Comparison of ENCODE assay signal across 16 cellular contexts in the genomic region with DNA sequence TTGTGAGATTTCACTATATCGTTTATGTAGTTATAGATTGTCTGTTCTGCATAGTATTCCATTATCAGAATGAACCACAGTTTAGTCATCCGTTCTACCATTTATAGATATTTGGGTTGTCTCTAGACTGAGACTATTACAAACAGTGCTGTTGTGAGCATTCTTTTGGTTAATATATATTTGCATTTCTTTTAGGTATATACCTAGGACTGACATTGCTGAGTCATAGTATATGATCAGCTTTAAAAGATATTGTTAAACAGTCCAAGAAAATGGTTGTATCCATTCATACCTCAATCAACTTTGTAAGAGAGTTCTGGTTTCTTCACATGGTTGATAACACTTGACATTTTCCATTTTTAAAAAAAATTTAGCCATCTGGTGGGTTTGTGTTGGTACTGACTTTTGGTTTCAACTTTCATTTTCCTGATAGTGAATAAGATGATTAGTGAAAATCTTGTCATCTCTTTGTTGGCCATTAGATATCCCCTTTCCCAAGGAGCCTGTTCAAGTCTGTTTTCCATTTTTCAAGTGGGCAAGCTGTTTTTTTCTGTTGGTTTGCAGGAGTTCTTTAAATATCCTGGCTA. TPM values are rescaled to one million over a fixed set of nuclear protein-coding genes. Genes with fewer than 3 reads are reported as not detected.
DNase-seq lines count a peak whose midpoint lies in the region; ATAC-seq, FAIRE-seq and TF ChIP-seq lines count a peak whose summit lies in the region.
"Had no signal": no experiment of that assay in that cellular context is flagged by ENCODE, and none has a peak within 500 bp of the region (broad histone marks: within the 10 kb centered on the region; RNA-seq: fewer than 3 reads in every experiment).

No MANE protein-coding gene starts in this region.

- H3K9ac ChIP-seq in MM.1S (ENCODE audit: low read length) = no peak overlapping the region
- H3K9ac ChIP-seq in K562 (ENCODE audit: insufficient read depth in 1 of 2, low read depth in 2 of 2, low read length in 2 of 2) = no peak overlapping the region

- CTCF ChIA-PET in K562 (lab: Yijun Ruan, JAX; ENCODE audit: low intra/inter-chr PET ratio) = no interaction called here

- peaks cover 30% of the 10 kb centered on the region for H3F3A ChIP-seq in MM.1S (ENCODE audit: insufficient read depth, low read length)

- H3K27me3 Mint-ChIP-seq in activated CD4-positive, alpha-beta T cell treated with anti-CD3 and anti-CD28 coated beads, Interleukin-2, amount 10 ng/mL, durations not matched to agents 24 days and 14 days = no peaks in the 10 kb centered on the region

- H3K9me1 ChIP-seq in K562 (ENCODE audit: control insufficient read depth, insufficient read depth, low read length) = no peaks in the 10 kb centered on the region

- no TSS peak for BruUV-seq in K562 (replicated peaks; lab: Mats Ljungman, UMichigan)

- H3K36me3 ChIP-seq in MM.1S (replicated peaks; ENCODE audit: insufficient read depth, low read length) = no peaks in the 10 kb centered on the region
- H3K36me3 ChIP-seq in K562 (ENCODE audit: control insufficient read depth, insufficient read depth, low read length) = no peaks in the 10 kb centered on the region
- H3K36me3 ChIP-seq: breast epithelium, upper lobe of right lung had no signal

- no peaks in the 10 kb centered on the region for H3K79me2 ChIP-seq in MM.1S (ENCODE audit: low read length)
- no peaks in the 10 kb centered on the region for H3K79me2 ChIP-seq in K562 (ENCODE audit: control insufficient read depth, insufficient read depth, low read length)

- H4K20me1 ChIP-seq in MM.1S (ENCODE audit: insufficient read depth, low read length) (no peaks in the 10 kb centered on the region), K562 (replicated peaks; ENCODE audit: control insufficient read depth, insufficient read depth, low read length) (no peaks in the 10 kb centered on the region)

- no peak overlapping the region for H3K4me3 ChIP-seq in MM.1S (ENCODE audit: low read length)
- no peak overlapping the region for H3K4me3 ChIP-seq in K562
- H3K4me3 ChIP-seq: breast epithelium, upper lobe of right lung had no signal

- TF ChIP-seq CTCF in MM.1S (IDR thresholded peaks at IDR 0.05; ENCODE audit: low read length) = peak; percentile 7; the same call in 1 of the 2 replicates
- no peak for TF ChIP-seq CTCF in K562 (IDR thresholded peaks at IDR 0.05 in 2 of 3, conservative IDR thresholded peaks at IDR 0.05 in 1 of 3; ENCODE audit: insufficient read depth in 2 of 3, low read depth in 1 of 3, low read length in 3 of 3)

- peak overlapping the region; percentile 17; the same call in 1 of the 2 replicates for H3K27ac ChIP-seq in MM.1S (ENCODE audit: low read length)
- H3K27ac ChIP-seq in K562 (ENCODE audit: extremely low read depth, low read depth, low read length) = no peak overlapping the region
- H3K27ac ChIP-seq: breast epithelium, upper lobe of right lung had no signal

- no peak for TF ChIP-seq RAD21 in K562 (CRISPR knock-in tag; conservative IDR thresholded peaks at IDR 0.05 in 1 of 2, IDR thresholded peaks at IDR 0.05 in 1 of 2)

- intact Hi-C loops in activated CD4-positive, alpha-beta T cell treated with anti-CD3 and anti-CD28 coated beads, Interleukin-2, amount 10 ng/mL, durations not matched to agents 24 days and 14 days (cut with micrococcal nuclease) = loop anchor here (2.0 to 5.0 kb wide), 3 partner anchors 14 to 259 kb away; a partner anchor contains a TSS
- intact Hi-C loops in K562 (cut with micrococcal nuclease) = no loop called here

- H3K4me2 ChIP-seq in MM.1S (ENCODE audit: low read depth, low read length) = peak overlapping the region; percentile 25
- no peak overlapping the region for H3K4me2 ChIP-seq in K562 (ENCODE audit: insufficient read depth, low read length)

- H3K27me3 ChIP-seq in MM.1S (replicated peaks; ENCODE audit: insufficient read depth, low read length) (no peaks in the 10 kb centered on the region), K562 (ENCODE audit: control insufficient read depth in 2 of 2, insufficient read depth in 2 of 2, low read length in 2 of 2) (no peaks in the 10 kb centered on the region)
- H3K27me3 ChIP-seq: breast epithelium, upper lobe of right lung had no signal

- H3K9me3 ChIP-seq in MM.1S (replicated peaks; ENCODE audit: insufficient read depth, low read length) (no peaks in the 10 kb centered on the region), K562 (replicated peaks; ENCODE audit: control insufficient read depth, insufficient read depth, low read depth, low read length) (no peaks in the 10 kb centered on the region)
- H3K9me3 ChIP-seq: breast epithelium, upper lobe of right lung had no signal

- peak; percentile 35 for ATAC-seq in GM21619 (IDR thresholded peaks at IDR 0.05; ENCODE audit: unreplicated experiment)
- no peak; the same call in 2 of the 3 replicates for ATAC-seq in K562
- ATAC-seq in SK-N-SH treated with all-trans-retinoic acid at 6 μM for 48 hours = no peak
- ATAC-seq: left cardiac atrium, Panc1, upper lobe of right lung had no signal

- peak overlapping the region; percentile 79 for H3K27ac Mint-ChIP-seq in activated CD4-positive, alpha-beta T cell treated with anti-CD3 and anti-CD28 coated beads, Interleukin-2, amount 10 ng/mL, durations not matched to agents 24 days and 14 days
- H3K27ac Mint-ChIP-seq: endodermal cell had no signal

- DNase-seq in activated CD4-positive, alpha-beta T cell treated with anti-CD3 and anti-CD28 coated beads, Interleukin-2, amount 10 ng/mL, durations not matched to agents 24 days and 14 days = no peak
- no peak for DNase-seq in activated CD4-positive, alpha-beta T cell treated with anti-CD3 and anti-CD28 coated beads, Interleukin-2, amount 50 U/mL, for 4 hours
- DNase-seq in MM.1S (peak; percentile 61), K562 (ENCODE audit: extremely low read depth in 1 of 4, low spot score in 3 of 4) (no peak), NCI-H2081 treated with DMSO at 0.1 percent for 48 hours (lab: John Stamatoyannopoulos, UW) (no peak), SKM-1 (lab: John Stamatoyannopoulos, UW; ENCODE audit: unreplicated experiment) (no peak)
- DNase-seq: endodermal cell, left cardiac atrium, NCI-H2081, upper lobe of right lung had no signal

- H3K4me1 ChIP-seq in MM.1S (ENCODE audit: low read length) = peaks cover 37% of the 10 kb centered on the region
- no peaks in the 10 kb centered on the region; a peak in 1 of 5 replicates for H3K4me1 ChIP-seq in K562 (replicated peaks in 1 of 2; ENCODE audit: control insufficient read depth in 2 of 2, insufficient read depth in 2 of 2, low read length in 2 of 2)
- H3K4me1 ChIP-seq: breast epithelium had no signal

- in situ Hi-C loops in K562 (cut with MboI) = no loop called here

- POLR2A ChIA-PET in K562 (lab: Yijun Ruan, JAX) = no interaction called here

- peaks cover 85% of the 10 kb centered on the region for H3K4me1 Mint-ChIP-seq in activated CD4-positive, alpha-beta T cell treated with anti-CD3 and anti-CD28 coated beads, Interleukin-2, amount 10 ng/mL, durations not matched to agents 24 days and 14 days

- H2AFZ ChIP-seq in MM.1S (ENCODE audit: low read length) (no peak overlapping the region), K562 (ENCODE audit: low read depth, low read length) (peak overlapping the region; percentile 47; the same call in 1 of the 2 replicates)

- TF ChIP-seq EP300 in K562 (IDR thresholded peaks at IDR 0.05; ENCODE audit: low read length) = no peak

- no peak for TF ChIP-seq POLR2A in K562 (conservative IDR thresholded peaks at IDR 0.05)

- peaks cover 8% of the 10 kb centered on the region for H3K36me3 Mint-ChIP-seq in activated CD4-positive, alpha-beta T cell treated with anti-CD3 and anti-CD28 coated beads, Interleukin-2, amount 10 ng/mL, durations not matched to agents 24 days and 14 days (ENCODE audit: low read depth)

- WGBS in K562 (ENCODE audit: insufficient coverage, low coverage, missing lambda C conversion rate) = 48% methylated on average over 2 of the region's 2 CpGs

- FAIRE-seq in K562 (lab: Jason Lieb, UNC) = no peak

- H3K9me3 Mint-ChIP-seq in activated CD4-positive, alpha-beta T cell treated with anti-CD3 and anti-CD28 coated beads, Interleukin-2, amount 10 ng/mL, durations not matched to agents 24 days and 14 days = peaks cover 10% of the 10 kb centered on the region

- H3K4me3 Mint-ChIP-seq in activated CD4-positive, alpha-beta T cell treated with anti-CD3 and anti-CD28 coated beads, Interleukin-2, amount 10 ng/mL, durations not matched to agents 24 days and 14 days = peak overlapping the region; percentile 16
- H3K4me3 Mint-ChIP-seq: endodermal cell, neural crest cell had no signal

- no peaks in the 10 kb centered on the region for H3K9me2 ChIP-seq in MM.1S (replicated peaks; ENCODE audit: insufficient read depth, low read length)

RNA-seq across cellular contexts. Expression of a gene that starts 22.9 kb away (rescaled TPM):
- 232 TPM in 2 replicates for total RNA-seq in activated CD4-positive, alpha-beta T cell treated with anti-CD3 and anti-CD28 coated beads, Interleukin-2, amount 10 ng/mL, durations not matched to agents 24 days and 14 days
- total RNA-seq in K562 (2011; cell fraction: chromatin; rRNA removed; ENCODE audit: low replicate concordance) = 0.86 and 1.3 TPM in 2 replicates
- total RNA-seq in K562 (2011; cell fraction: nucleolus; rRNA removed) = 1.3 TPM in 2 replicates
- total RNA-seq in K562 (2011; cell fraction: nucleoplasm; rRNA removed) = 0.88 and 1.6 TPM in 2 replicates
- total RNA-seq in K562 (2014; rRNA removed) = 0.36 and 0.65 TPM in 2 replicates
- total RNA-seq in K562 (2014; rRNA removed; fragmentation: Illumina TruSeq; extraction: Trizol) = 0.38 and 0.44 TPM in 2 replicates
- total RNA-seq in K562 (2015; rRNA removed; fragmentation: Illumina TruSeq; extraction: Trizol) = 0.43 and 0.53 TPM in 2 replicates
- total RNA-seq in K562 (2021) = 1.0 and 1.1 TPM in 2 replicates
- polyA plus RNA-seq in K562 (2011; rRNA removed) = 0.11 and 0.24 TPM in 2 replicates
- polyA plus RNA-seq in K562 (2011; cell fraction: cytosol; rRNA removed) = 0.03 and 0.39 TPM in 2 replicates
- polyA plus RNA-seq in K562 (2011; cell fraction: nucleus; rRNA removed) = 0.17 and 0.57 TPM in 2 replicates
- polyA plus RNA-seq in K562 (2012) = 0.65 and 1.00 TPM in 2 replicates
- 0.58 TPM in 2 replicates for polyA plus RNA-seq in K562 (2014; fragmentation: Illumina TruSeq; extraction: Trizol)
- polyA plus RNA-seq in K562 (2014; fragmentation: Nextera tagmentation; extraction: Ambion mirVana) = under 1 TPM; 0.11 to 0.24 TPM
- 0.30 and 0.89 TPM in 2 replicates for polyA plus RNA-seq in K562 (2014; rRNA removed)
- 0.12 and 0.67 TPM in 2 replicates for polyA minus RNA-seq in K562 (2011; rRNA and poly(A)+ RNA removed)
- 0.57 TPM in 1 of 2 replicates, not detected in the other for polyA minus RNA-seq in K562 (2011; cell fraction: cytosol; rRNA and poly(A)+ RNA removed)
- 0.27 TPM in 1 of 2 replicates, not detected in the other for polyA minus RNA-seq in K562 (2011; cell fraction: nucleus; rRNA and poly(A)+ RNA removed)

RNA-seq across cellular contexts. Expression of a gene that starts 53.8 kb away (rescaled TPM):
- total RNA-seq in activated CD4-positive, alpha-beta T cell treated with anti-CD3 and anti-CD28 coated beads, Interleukin-2, amount 10 ng/mL, durations not matched to agents 24 days and 14 days = 0.19 TPM in 1 of 2 replicates, not detected in the other
- not detected in 2 replicates for total RNA-seq in K562 (2011; cell fraction: chromatin; rRNA removed; ENCODE audit: low replicate concordance)
- not detected in 2 replicates for total RNA-seq in K562 (2011; cell fraction: nucleolus; rRNA removed)
- not detected in 2 replicates for total RNA-seq in K562 (2011; cell fraction: nucleoplasm; rRNA removed)
- total RNA-seq in K562 (2014; rRNA removed) = not detected in 2 replicates
- total RNA-seq in K562 (2014; rRNA removed; fragmentation: Illumina TruSeq; extraction: Trizol) = not detected in 2 replicates
- total RNA-seq in K562 (2015; rRNA removed; fragmentation: Illumina TruSeq; extraction: Trizol) = not detected in 2 replicates
- total RNA-seq in K562 (2021) = not detected in 2 replicates
- not detected in 2 replicates for polyA plus RNA-seq in K562 (2011; rRNA removed)
- not detected in 2 replicates for polyA plus RNA-seq in K562 (2011; cell fraction: cytosol; rRNA removed)
- polyA plus RNA-seq in K562 (2011; cell fraction: nucleus; rRNA removed) = not detected in 2 replicates
- polyA plus RNA-seq in K562 (2012) = not detected in 2 replicates
- polyA plus RNA-seq in K562 (2014; fragmentation: Illumina TruSeq; extraction: Trizol) = not detected in 2 replicates
- polyA plus RNA-seq in K562 (2014; fragmentation: Nextera tagmentation; extraction: Ambion mirVana) = not detected
- not detected in 2 replicates for polyA plus RNA-seq in K562 (2014; rRNA removed)
- polyA minus RNA-seq in K562 (2011; rRNA and poly(A)+ RNA removed) = not detected in 2 replicates
- not detected in 2 replicates for polyA minus RNA-seq in K562 (2011; cell fraction: cytosol; rRNA and poly(A)+ RNA removed)
- polyA minus RNA-seq in K562 (2011; cell fraction: nucleus; rRNA and poly(A)+ RNA removed) = not detected in 2 replicates
- total RNA-seq: glomerular endothelial cell, neural crest cell had no signal

Comparison
In these comparisons a context has a peak if more than half of its experiments do, and no peak if none do; other contexts are left out.
1. RNA of a gene that starts 22.9 kb away (total RNA-seq): 232 TPM in activated CD4-positive, alpha-beta T cell treated with anti-CD3 and anti-CD28 coated beads, Interleukin-2, amount 10 ng/mL, durations not matched to agents 24 days and 14 days; 0.36 to 1.6 TPM in K562; every median in the first group is over 10 times any median in the second.